21 cellular contexts compared by ENCODE assay signal in the genomic region with DNA sequence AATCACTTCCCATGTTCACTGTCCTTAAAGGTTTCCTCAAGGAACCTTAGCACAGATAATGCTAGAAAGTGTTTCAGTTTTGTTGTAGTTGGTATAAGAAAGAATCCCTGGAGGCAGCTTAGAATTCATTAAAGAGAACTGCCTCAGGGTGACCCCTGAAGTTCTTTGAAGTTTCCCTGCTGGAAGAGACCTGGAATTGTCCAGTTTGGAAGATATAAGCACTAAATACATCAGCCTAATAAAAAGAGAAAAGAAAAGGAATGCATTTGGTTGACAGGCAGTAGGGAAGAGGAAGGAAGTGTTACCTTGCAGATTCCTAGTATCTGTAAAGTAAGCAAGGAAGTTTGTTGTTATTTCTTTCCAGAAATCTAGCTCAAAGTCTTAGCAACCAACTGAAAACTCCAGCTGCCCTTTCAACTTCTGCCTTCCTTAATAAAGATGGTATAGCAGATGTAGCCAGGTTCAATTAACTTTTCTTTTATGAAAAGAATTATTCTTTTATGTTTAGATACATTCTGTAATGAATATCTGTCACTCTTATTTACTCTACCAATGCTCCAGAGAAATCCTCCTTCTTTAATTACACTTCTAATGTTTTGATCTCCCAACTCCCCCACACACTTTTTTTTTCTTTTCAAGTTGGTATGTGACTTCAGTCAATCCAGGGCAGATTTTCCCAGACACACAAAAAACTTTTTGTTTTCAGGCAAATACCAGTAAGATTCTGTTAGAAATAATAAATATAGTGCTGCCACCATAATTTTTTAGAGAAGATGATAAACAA.
A peak's percentile ranks its signal among the peaks of the same experiment; 100 is the strongest.
DNase-seq lines count a peak whose midpoint lies in the region; TF ChIP-seq lines count a peak whose summit lies in the region.
"Had no signal": no experiment of that assay in that cellular context is flagged by ENCODE, and none has a peak within 500 bp of the region (broad histone marks: within the 10 kb centered on the region; RNA-seq: fewer than 3 reads in every experiment).

No MANE protein-coding gene starts in this region.

- H3K4me1 Mint-ChIP-seq in brain (peaks cover 32% of the 10 kb centered on the region), mesothelial cell of epicardium (peaks cover 22% of the 10 kb centered on the region)

- TF ChIP-seq RAD21 in SK-N-SH (IDR thresholded peaks at IDR 0.05; ENCODE audit: low read length), result no peak

- POLR2A ChIA-PET in SK-N-SH (lab: Yijun Ruan, JAX) (no interaction called here), OCI-LY7 (lab: Charles Lee) (interaction anchor here (0.6 kb wide), 1 partner anchor 273 kb away, joined by 3 read pairs; no protein-coding TSS in a partner anchor)

- in situ Hi-C loops in GM13977 (cut with MboI; ENCODE audit: low pct_unique_long_range_greater_than_20kb, low sequenced_read_pairs, unreplicated experiment), result no loop called here

- H3K4me3 ChIP-seq in HUES48 (ENCODE audit: low read depth, low read length) (no peak overlapping the region), SK-N-SH (ENCODE audit: low read depth in 2 of 2, low read length in 1 of 2) (no peak overlapping the region), OCI-LY7 (ENCODE audit: low read depth, low read length, poor library complexity, severe bottlenecking) (no peak overlapping the region)
- H3K4me3 ChIP-seq: BLaER1 treated with 17β-estradiol and CSF1 and Interleukin-3, amounts not matched to agents 10 nM and 100 nM; K562 had no signal

- H3K4me3 Mint-ChIP-seq in brain (peak overlapping the region in 1 of 5 experiments; percentile 19), mesothelial cell of epicardium (no peak overlapping the region)
- H3K4me3 Mint-ChIP-seq: CD8-positive, alpha-beta T cell had no signal

- H3K27me3 Mint-ChIP-seq in brain (no peaks in the 10 kb centered on the region), mesothelial cell of epicardium (ENCODE audit: low read depth) (no peaks in the 10 kb centered on the region)

- H3K4me2 ChIP-seq in SK-N-SH, result no peak overlapping the region
- H3K4me2 ChIP-seq in OCI-LY7 (ENCODE audit: low read length), result no peak overlapping the region
- H3K4me2 ChIP-seq: BLaER1 treated with 17β-estradiol and CSF1 and Interleukin-3, amounts not matched to agents 10 nM and 100 nM had no signal

- H3K9me2 ChIP-seq in SK-N-SH (no peaks in the 10 kb centered on the region), OCI-LY7 (ENCODE audit: insufficient read depth, low read length) (no peaks in the 10 kb centered on the region)

- no TSS peak for BruUV-seq in OCI-LY7 (replicated peaks; lab: Mats Ljungman, UMichigan)

- H3K36me3 ChIP-seq in HUES48 (ENCODE audit: control insufficient read depth, insufficient read depth, low read length), result no peaks in the 10 kb centered on the region
- H3K36me3 ChIP-seq in SK-N-SH (replicated peaks in 1 of 2; ENCODE audit: control insufficient read depth in 1 of 2, insufficient read depth in 2 of 2, low read length in 1 of 2), result no peaks in the 10 kb centered on the region
- H3K36me3 ChIP-seq in OCI-LY7 (ENCODE audit: insufficient read depth, low read length), result no peaks in the 10 kb centered on the region
- H3K36me3 ChIP-seq: BLaER1 treated with 17β-estradiol and CSF1 and Interleukin-3, amounts not matched to agents 10 nM and 100 nM had no signal

- CTCF ChIA-PET in SK-N-SH (lab: Yijun Ruan, JAX), result interaction anchor here (1.2 kb wide), 1 partner anchor 12 kb away, joined by 3 read pairs; no protein-coding TSS in a partner anchor
- CTCF ChIA-PET in OCI-LY7 (lab: Charles Lee; ENCODE audit: unreplicated experiment), result no interaction called here

- intact Hi-C loops in posterior vena cava (cut with DNase I), result no loop called here
- intact Hi-C loops in OCI-LY7 (cut with micrococcal nuclease; ENCODE audit: unreplicated experiment), result no loop called here

- H3K9me3 ChIP-seq in HUES48 (ENCODE audit: control insufficient read depth, insufficient read depth, low read length) (no peaks in the 10 kb centered on the region), SK-N-SH (no peaks in the 10 kb centered on the region), OCI-LY7 (ENCODE audit: low read length) (no peaks in the 10 kb centered on the region)
- H3K9me3 ChIP-seq: BLaER1 treated with 17β-estradiol and CSF1 and Interleukin-3, amounts not matched to agents 10 nM and 100 nM had no signal

- no peak for DNase-seq in mesothelial cell of epicardium (ENCODE audit: low spot score in 2 of 2, unreplicated experiment in 2 of 2)
- no peak for DNase-seq in posterior vena cava (ENCODE audit: low spot score)
- DNase-seq in SK-N-SH, result no peak
- DNase-seq in OCI-LY7 (ENCODE audit: low spot score), result no peak
- no peak for DNase-seq in GM13977 (ENCODE audit: low spot score)
- DNase-seq: CD8-positive, alpha-beta T cell; DMS53; EL; HCEC 1CT; NCI-H1105 treated with DMSO at 0.1 percent for 48 hours; NCI-H1694; NCI-H2081 treated with DMSO at 0.1 percent for 48 hours; NCI-H510A; NCI-H774; PC-3; SIG-M5 had no signal

- H3K9me3 Mint-ChIP-seq in brain (peaks cover 0 to 1% (median 0%) of the 10 kb centered on the region in 5 experiments), mesothelial cell of epicardium (no peaks in the 10 kb centered on the region)
- H3K9me3 Mint-ChIP-seq: CD8-positive, alpha-beta T cell had no signal

- no peak overlapping the region for H2AFZ ChIP-seq in SK-N-SH (ENCODE audit: low read depth)
- H2AFZ ChIP-seq in OCI-LY7 (ENCODE audit: low read length), result no peak overlapping the region

- H3K9ac ChIP-seq in HUES48 (ENCODE audit: low read depth, low read length) (no peak overlapping the region), SK-N-SH (no peak overlapping the region)
- H3K9ac ChIP-seq: BLaER1 treated with 17β-estradiol and CSF1 and Interleukin-3, amounts not matched to agents 10 nM and 100 nM had no signal

- H4K20me1 ChIP-seq in SK-N-SH (ENCODE audit: insufficient read depth) (no peaks in the 10 kb centered on the region), OCI-LY7 (ENCODE audit: insufficient read depth, low read length) (no peaks in the 10 kb centered on the region)
- H4K20me1 ChIP-seq: BLaER1 treated with 17β-estradiol and CSF1 and Interleukin-3, amounts not matched to agents 10 nM and 100 nM had no signal

- H3K4me1 ChIP-seq in HUES48 (ENCODE audit: control insufficient read depth, insufficient read depth, low read length), result peaks cover 25% of the 10 kb centered on the region
- no peaks in the 10 kb centered on the region for H3K4me1 ChIP-seq in SK-N-SH (ENCODE audit: control insufficient read depth in 1 of 2, insufficient read depth in 2 of 2, low read depth in 1 of 2, low read length in 1 of 2)
- H3K4me1 ChIP-seq in OCI-LY7 (ENCODE audit: insufficient read depth, low read length, poor library complexity, severe bottlenecking), result no peaks in the 10 kb centered on the region
- H3K4me1 ChIP-seq: BLaER1 treated with 17β-estradiol and CSF1 and Interleukin-3, amounts not matched to agents 10 nM and 100 nM had no signal

- no peak for TF ChIP-seq CTCF in brain (conservative IDR thresholded peaks at IDR 0.05)
- TF ChIP-seq CTCF in mesothelial cell of epicardium (IDR thresholded peaks at IDR 0.05; ENCODE audit: unreplicated experiment), result no peak
- TF ChIP-seq CTCF in SK-N-SH (IDR thresholded peaks at IDR 0.05), result no peak
- no peak for TF ChIP-seq CTCF in OCI-LY7 (conservative IDR thresholded peaks at IDR 0.05; ENCODE audit: low read length)
- TF ChIP-seq CTCF in GM13977 (IDR thresholded peaks at IDR 0.05; ENCODE audit: extremely low read depth, insufficient read depth, missing control alignments), result no peak

- no peaks in the 10 kb centered on the region for H3F3A ChIP-seq in SK-N-SH (replicated peaks; ENCODE audit: insufficient read depth)

- peak overlapping the region in 3 of 5 experiments; percentile 20 to 59 (median 52) for H3K27ac Mint-ChIP-seq in brain
- peak overlapping the region; percentile 84 for H3K27ac Mint-ChIP-seq in mesothelial cell of epicardium
- H3K27ac Mint-ChIP-seq: CD8-positive, alpha-beta T cell had no signal

- H3K36me3 Mint-ChIP-seq in brain (peaks cover 20% of the 10 kb centered on the region), mesothelial cell of epicardium (no peaks in the 10 kb centered on the region)
- H3K36me3 Mint-ChIP-seq: CD8-positive, alpha-beta T cell had no signal

- H3K27me3 ChIP-seq in HUES48 (ENCODE audit: control insufficient read depth, insufficient read depth, low read length) (no peaks in the 10 kb centered on the region), SK-N-SH (ENCODE audit: insufficient read depth) (no peaks in the 10 kb centered on the region)
- H3K27me3 ChIP-seq: BLaER1 treated with 17β-estradiol and CSF1 and Interleukin-3, amounts not matched to agents 10 nM and 100 nM had no signal

- TF ChIP-seq EP300 in SK-N-SH (IDR thresholded peaks at IDR 0.05; ENCODE audit: borderline replicate concordance in 1 of 2, low read depth in 1 of 2, low read length in 1 of 2), result no peak

- H3K27ac ChIP-seq in HUES48 (ENCODE audit: low read depth, low read length) (peak overlapping the region; percentile 53), SK-N-SH (ENCODE audit: low read depth in 2 of 2, low read length in 1 of 2) (no peak overlapping the region), OCI-LY7 (ENCODE audit: low read depth, low read length, poor library complexity, severe bottlenecking) (no peak overlapping the region)
- H3K27ac ChIP-seq: BLaER1 treated with 17β-estradiol and CSF1 and Interleukin-3, amounts not matched to agents 10 nM and 100 nM; RWPE1 had no signal

- H3K79me2 ChIP-seq in SK-N-SH (ENCODE audit: insufficient read depth), result no peaks in the 10 kb centered on the region
- no peaks in the 10 kb centered on the region for H3K79me2 ChIP-seq in OCI-LY7 (ENCODE audit: insufficient read depth, low read depth, low read length)

TF ChIP-seq in SK-N-SH, 30 proteins besides CTCF, POLR2A, EP300 and RAD21 (continues in another document):
- TF ChIP-seq ZBTB33 (IDR thresholded peaks at IDR 0.05; ENCODE audit: borderline replicate concordance, low read depth), result no peak
- no peak for TF ChIP-seq FOXM1 (IDR thresholded peaks at IDR 0.05; ENCODE audit: low read depth)
- TF ChIP-seq TCF12 (IDR thresholded peaks at IDR 0.05), result no peak
- no peak for TF ChIP-seq GATA2 (CRISPR knock-in tag; IDR thresholded peaks at IDR 0.05)
- no peak for TF ChIP-seq NRF1 (IDR thresholded peaks at IDR 0.05; ENCODE audit: low read depth, low read length)
- TF ChIP-seq MXI1 (IDR thresholded peaks at IDR 0.05; ENCODE audit: low read depth, low read length), result no peak
